ENCODE assay signal across 21 cellular contexts in genomic region chr1:181608951-181609350, GRCh38.
DNase-seq lines count a peak whose midpoint lies in the region; TF ChIP-seq lines count a peak whose summit lies in the region.
"Had no signal": no experiment of that assay in that cellular context is flagged by ENCODE, and none has a peak within 500 bp of the region (broad histone marks: within the 10 kb centered on the region; RNA-seq: fewer than 3 reads in every experiment).

No MANE protein-coding gene starts in this region.

- TF ChIP-seq CTCF in endodermal cell (conservative IDR thresholded peaks at IDR 0.05), result no peak

- H3K27me3 ChIP-seq in HUES48 (ENCODE audit: control insufficient read depth, insufficient read depth, low read length) (no peaks in the 10 kb centered on the region), endodermal cell (ENCODE audit: control insufficient read depth, insufficient read depth, low read length, poor library complexity, severe bottlenecking) (peaks cover 66% of the 10 kb centered on the region)
- H3K27me3 ChIP-seq: SJSA1 had no signal

- peaks cover 18% of the 10 kb centered on the region for H3K4me1 ChIP-seq in HUES48 (ENCODE audit: control insufficient read depth, insufficient read depth, low read length)
- peaks cover 4% of the 10 kb centered on the region for H3K4me1 ChIP-seq in endodermal cell (ENCODE audit: control insufficient read depth, insufficient read depth, low read length)
- H3K4me1 ChIP-seq: SJSA1 had no signal

- H3K27ac Mint-ChIP-seq in endodermal cell, result no peak overlapping the region
- H3K27ac Mint-ChIP-seq: IgD-negative memory B cell had no signal

- H3K9ac ChIP-seq in HUES48 (ENCODE audit: low read depth, low read length), result no peak overlapping the region
- H3K9ac ChIP-seq in endodermal cell (ENCODE audit: extremely low read depth, low read length, poor library complexity, severe bottlenecking), result no peak overlapping the region
- H3K9ac ChIP-seq: GM23248, KMS-11 had no signal

- 0 out of 2 replicates have a peak overlapping the region, but pooled peaks have one; percentile 10 for H3K4me3 ChIP-seq in HUES48 (ENCODE audit: low read depth, low read length)
- H3K4me3 ChIP-seq in endodermal cell (ENCODE audit: low read length), result no peak overlapping the region
- H3K4me3 ChIP-seq: GM23248, SJSA1 had no signal

- DNase-seq in ELF-1 (ENCODE audit: low read depth, low spot score) (peak; percentile 9), endodermal cell (no peak), iPS-NIHi11 (ENCODE audit: low spot score) (peak; percentile 33), D341Med (ENCODE audit: low spot score) (no peak), RKO (ENCODE audit: low spot score) (no peak), HT-29 (ENCODE audit: low spot score) (no peak), NCI-H510A treated with DMSO at 0.1 percent for 48 hours (lab: John Stamatoyannopoulos, UW) (no peak)
- DNase-seq: Calu3, GM23248, MM.1S, NCI-H1694 treated with DMSO at 0.1 percent for 48 hours, NCI-H2081, NCI-H2171 treated with DMSO at 0.1 percent for 48 hours, NCI-H345, NCI-H524, NCI-H774, PC-3 had no signal

- H3K27ac ChIP-seq in HUES48 (ENCODE audit: low read depth, low read length) (peak overlapping the region; percentile 48), endodermal cell (ENCODE audit: low read depth, low read length) (peak overlapping the region; percentile 59)
- H3K27ac ChIP-seq: GM23248, KMS-11, SJSA1 had no signal

- no peaks in the 10 kb centered on the region for H3K36me3 ChIP-seq in HUES48 (ENCODE audit: control insufficient read depth, insufficient read depth, low read length)
- no peaks in the 10 kb centered on the region for H3K36me3 ChIP-seq in endodermal cell (ENCODE audit: control insufficient read depth, insufficient read depth, low read length)
- H3K36me3 ChIP-seq: SJSA1 had no signal

- H3K9me3 ChIP-seq in HUES48 (ENCODE audit: control insufficient read depth, insufficient read depth, low read length), result no peaks in the 10 kb centered on the region
- H3K9me3 ChIP-seq in endodermal cell (ENCODE audit: control insufficient read depth, low read length), result peaks cover 6% of the 10 kb centered on the region
- H3K9me3 ChIP-seq: SJSA1 had no signal

- 42 to 54% methylated on average over 3 to 4 of the region's 4 CpGs for WGBS in endodermal cell (ENCODE audit: insufficient coverage in 1 of 2, insufficient read length in 1 of 2), 2 experiments

- H3K4me1 Mint-ChIP-seq in endodermal cell, result peaks cover 16% of the 10 kb centered on the region
- H3K4me1 Mint-ChIP-seq: IgD-negative memory B cell had no signal

- H3K4me3 Mint-ChIP-seq in endodermal cell, result no peak overlapping the region
- H3K4me3 Mint-ChIP-seq: IgD-negative memory B cell had no signal

- H3K9me3 Mint-ChIP-seq in endodermal cell, result no peaks in the 10 kb centered on the region

- no peaks in the 10 kb centered on the region for H3K36me3 Mint-ChIP-seq in endodermal cell (ENCODE audit: low read depth)

- H3K27me3 Mint-ChIP-seq in endodermal cell (ENCODE audit: insufficient read depth), result peaks cover 40% of the 10 kb centered on the region

Comparison
In these comparisons a context has a peak if more than half of its experiments do, and no peak if none do; other contexts are left out.
1. DNase-seq: peak in ELF-1 (single experiment) and iPS-NIHi11 (single experiment); none in endodermal cell (single experiment), D341Med (single experiment), RKO (single experiment), HT-29 (single experiment) and NCI-H510A treated with DMSO at 0.1 percent for 48 hours (single experiment).